ENCODE assay signal across 8 cellular contexts in the genomic region with DNA sequence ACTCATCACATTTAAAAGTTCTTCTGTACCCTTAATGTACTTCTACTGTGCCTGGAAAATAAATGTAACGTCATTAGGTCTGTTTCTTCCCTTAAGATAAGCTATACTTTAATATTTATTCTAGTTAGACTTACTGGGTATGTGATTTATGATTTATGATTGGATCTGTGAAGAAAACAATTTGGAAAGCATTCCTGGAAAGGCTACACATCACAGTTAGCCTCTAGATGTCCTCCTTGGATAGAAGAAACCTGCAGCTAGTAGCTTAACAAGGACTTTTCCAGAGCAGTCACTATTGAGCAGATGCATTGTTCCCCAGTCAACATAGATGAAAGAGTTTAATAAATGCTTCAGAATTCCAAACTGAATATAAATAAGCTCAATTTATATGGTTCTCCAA. TPM values are rescaled to one million over a fixed set of nuclear protein-coding genes. Genes with fewer than 3 reads are reported as not detected.
DNase-seq lines count a peak whose midpoint lies in the region; ATAC-seq and TF ChIP-seq lines count a peak whose summit lies in the region.

No MANE protein-coding gene starts in this region.

- H3K36me3 Mint-ChIP-seq in neural progenitor cell (no peaks in the 10 kb centered on the region), CD14-positive monocyte (no peaks in the 10 kb centered on the region)

- H3K27me3 ChIP-seq in neural progenitor cell (no peaks in the 10 kb centered on the region), Karpas-422 (ENCODE audit: low read length) (no peaks in the 10 kb centered on the region)

- H3K4me1 ChIP-seq in neural progenitor cell (no peaks in the 10 kb centered on the region), Karpas-422 (ENCODE audit: low read length) (no peaks in the 10 kb centered on the region)

- H3K4me3 Mint-ChIP-seq in neural progenitor cell (no peak overlapping the region), CD14-positive monocyte (no peak overlapping the region)

- DNase-seq in EH (ENCODE audit: low read depth) (peak; percentile 54), NCI-H1092 treated with DMSO at 0.1 percent for 48 hours (lab: John Stamatoyannopoulos, UW) (peak; percentile 43), dermis blood vessel endothelial cell (peak; percentile 67), neural progenitor cell (ENCODE audit: low spot score) (peak; percentile 43), CD14-positive monocyte (ENCODE audit: low spot score) (no peak), Karpas-422 (no peak)

- H3F3A ChIP-seq in neural progenitor cell (ENCODE audit: low read depth), result no peaks in the 10 kb centered on the region

- no peaks in the 10 kb centered on the region for H3K4me1 Mint-ChIP-seq in neural progenitor cell
- H3K4me1 Mint-ChIP-seq in CD14-positive monocyte, result peaks cover 10% of the 10 kb centered on the region

- H3K4me2 ChIP-seq in neural progenitor cell (no peak overlapping the region), Karpas-422 (ENCODE audit: low read depth, low read length, poor library complexity, severe bottlenecking) (no peak overlapping the region)

- H3K36me3 ChIP-seq in neural progenitor cell (no peaks in the 10 kb centered on the region), Karpas-422 (ENCODE audit: insufficient read depth, low read length) (no peaks in the 10 kb centered on the region)

- H3K9ac ChIP-seq in neural progenitor cell, result no peak overlapping the region
- H3K9ac ChIP-seq in Karpas-422 (ENCODE audit: low read length), result no peak overlapping the region

- H3K27ac Mint-ChIP-seq in neural progenitor cell (no peak overlapping the region), CD14-positive monocyte (no peak overlapping the region)

- H3K27me3 Mint-ChIP-seq in neural progenitor cell (ENCODE audit: insufficient read depth, low read depth) (peaks cover 2% of the 10 kb centered on the region), CD14-positive monocyte (ENCODE audit: low read depth in 3 of 3) (peaks cover 0 to 1% (median 0%) of the 10 kb centered on the region in 3 donors)

- H3K9me3 Mint-ChIP-seq in neural progenitor cell, result no peaks in the 10 kb centered on the region
- H3K9me3 Mint-ChIP-seq in CD14-positive monocyte, result peaks cover 0 to 2% (median 0%) of the 10 kb centered on the region in 7 donors

- H3K9me3 ChIP-seq in neural progenitor cell (ENCODE audit: low read depth), result no peaks in the 10 kb centered on the region
- no peaks in the 10 kb centered on the region for H3K9me3 ChIP-seq in Karpas-422 (ENCODE audit: low read length)

- H3K4me3 ChIP-seq in neural progenitor cell (no peak overlapping the region), Karpas-422 (ENCODE audit: low read length) (no peak overlapping the region)

- H2AFZ ChIP-seq in neural progenitor cell (replicated peaks), result no peak overlapping the region
- no peak overlapping the region for H2AFZ ChIP-seq in Karpas-422 (ENCODE audit: low read length)

- H3K27ac ChIP-seq in neural progenitor cell (no peak overlapping the region), Karpas-422 (ENCODE audit: low read length) (no peak overlapping the region)

- H3K79me2 ChIP-seq in neural progenitor cell (ENCODE audit: low read depth) (no peaks in the 10 kb centered on the region), Karpas-422 (ENCODE audit: low read length) (no peaks in the 10 kb centered on the region)

- H4K20me1 ChIP-seq in neural progenitor cell (ENCODE audit: low read depth), result no peaks in the 10 kb centered on the region
- H4K20me1 ChIP-seq in Karpas-422 (ENCODE audit: insufficient read depth, low read depth, low read length), result no peaks in the 10 kb centered on the region

- H3K9me2 ChIP-seq in Karpas-422 (replicated peaks; ENCODE audit: insufficient read depth, low read length), result no peaks in the 10 kb centered on the region

- ATAC-seq in HG03469 (IDR thresholded peaks at IDR 0.05; ENCODE audit: unreplicated experiment), result no peak
- no peak for ATAC-seq in GM18861 (IDR thresholded peaks at IDR 0.05; ENCODE audit: unreplicated experiment)

- intact Hi-C loops in CD14-positive monocyte (cut with micrococcal nuclease), result no loop called here

- TF ChIP-seq CTCF in neural progenitor cell (IDR thresholded peaks at IDR 0.05), result peak; percentile 64
- TF ChIP-seq CTCF in CD14-positive monocyte (IDR thresholded peaks at IDR 0.05), result no peak

RNA-seq across cellular contexts. Expression of a gene that starts 22.2 kb away (rescaled TPM):
- 77.1 and 80.7 TPM in 2 replicates for total RNA-seq in dermis blood vessel endothelial cell
- total RNA-seq in neural progenitor cell (ENCODE audit: low replicate concordance), result 17.9 and 20.1 TPM in 2 replicates
- polyA plus RNA-seq in CD14-positive monocyte, result 1 to 10 TPM in 1 of 2 donors, under 1 TPM in 1; 0.20 to 1.4 TPM
- 11.3 and 14.3 TPM in 2 replicates for total RNA-seq in Karpas-422 (2014; rRNA removed; shearing (Covaris generic); ENCODE audit: low replicate concordance)

RNA-seq across cellular contexts. Expression of a gene that starts 41.9 kb away (rescaled TPM):
- total RNA-seq in dermis blood vessel endothelial cell (15.1 and 28.7 TPM in 2 replicates), neural progenitor cell (ENCODE audit: low replicate concordance) (9.0 and 15.3 TPM in 2 replicates)
- polyA plus RNA-seq in CD14-positive monocyte, result 100 to 1,000 TPM; 105 to 158 TPM
- total RNA-seq in Karpas-422 (2014; rRNA removed; shearing (Covaris generic); ENCODE audit: low replicate concordance), result 8.2 and 18.9 TPM in 2 replicates

Comparison
In these comparisons a context has a peak if more than half of its experiments do, and no peak if none do; other contexts are left out.
1. DNase-seq: peak in EH (single experiment), NCI-H1092 treated with DMSO at 0.1 percent for 48 hours (single experiment), dermis blood vessel endothelial cell (single experiment) and neural progenitor cell (single experiment); none in CD14-positive monocyte (single experiment) and Karpas-422 (single experiment).